In genomic region chr19:58204566-58204965, GRCh38 we compare ENCODE assay signal across 16 cellular contexts.
"Had no signal": no experiment of that assay in that cellular context is flagged by ENCODE, and none has a peak within 500 bp of the region (broad histone marks: within the 10 kb centered on the region; RNA-seq: fewer than 3 reads in every experiment).

No MANE protein-coding gene starts in this region.

- DNase-seq: activated CD4-positive, alpha-beta T cell treated with anti-CD3 and anti-CD28 coated beads, Interleukin-2, amount 50 U/mL, for 48 hours; activated CD8-positive, alpha-beta memory T cell treated with anti-CD3 and anti-CD28 coated beads, Interleukin-2, amount 10 ng/mL, durations not matched to agents 7 days and 5 days; activated naive CD4-positive, alpha-beta T cell treated with anti-CD3 and anti-CD28 coated beads for 36 hours; activated naive CD8-positive, alpha-beta T cell treated with anti-CD3 and anti-CD28 coated beads, Interleukin-2, amount 50 U/mL, for 24 hours; activated T-cell treated with anti-CD3 and anti-CD28 coated beads, Interleukin-2, amount 50 U/mL, for 1 hour; dorsolateral prefrontal cortex; esophagus squamous epithelium; naive thymus-derived CD8-positive, alpha-beta T cell; posterior cingulate gyrus; retina; stimulated activated CD4-positive, alpha-beta T cell treated with anti-CD3 and anti-CD28 coated beads, Interleukin-12 subunit alpha, Interleukin-12 subunit beta, amount 100 ng/mL, for 4 hours; stimulated activated CD4-positive, alpha-beta T cell treated with anti-CD3 and anti-CD28 coated beads, Interleukin-2, amount 100 ng/mL, for 24 hours; T-cell; thyroid gland had no signal

- H3K27me3 ChIP-seq: ascending aorta, dorsolateral prefrontal cortex, esophagus squamous epithelium, thyroid gland had no signal

- H3K4me3 ChIP-seq: dorsolateral prefrontal cortex, lung, thyroid gland had no signal

- H3K27ac ChIP-seq: ascending aorta, dorsolateral prefrontal cortex, esophagus squamous epithelium, thyroid gland had no signal

- H3K4me1 ChIP-seq: ascending aorta, esophagus squamous epithelium, thyroid gland had no signal
